In genomic region chr9:116355153-116355827, GRCh38 we compare ENCODE assay signal across 12 cellular contexts.
A peak's percentile ranks its signal among the peaks of the same experiment; 100 is the strongest.
DNase-seq lines count a peak whose midpoint lies in the region; ATAC-seq, FAIRE-seq and TF ChIP-seq lines count a peak whose summit lies in the region.
"Had no signal": no experiment of that assay in that cellular context is flagged by ENCODE, and none has a peak within 500 bp of the region (broad histone marks: within the 10 kb centered on the region; RNA-seq: fewer than 3 reads in every experiment).

No MANE protein-coding gene starts in this region.

- ATAC-seq in lower lobe of right lung (peak; percentile 54 to 72), GM18502 (IDR thresholded peaks at IDR 0.05; ENCODE audit: poor library complexity, unreplicated experiment) (no peak)

- H3K23ac ChIP-seq in H1 (ENCODE audit: insufficient read length) = no peak overlapping the region

- no peak overlapping the region for H4K91ac ChIP-seq in H1 (replicated peaks; ENCODE audit: insufficient read length, low read length)

- H4K20me1 ChIP-seq in H1 (replicated peaks in 1 of 2; ENCODE audit: control insufficient read depth in 1 of 2, insufficient read depth in 2 of 2, low read length in 2 of 2) = no peaks in the 10 kb centered on the region

- H3K23me2 ChIP-seq in H1 (ENCODE audit: low read depth, low read length) = no peaks in the 10 kb centered on the region

- no peak overlapping the region for H3K56ac ChIP-seq in H1 (replicated peaks; ENCODE audit: insufficient read length, low read depth, low read length)

- H3K4me1 ChIP-seq in H1 (replicated peaks in 1 of 4; ENCODE audit: control insufficient read depth in 3 of 4, insufficient read depth in 4 of 4, low read length in 3 of 4) = peaks cover 0 to 2% (median under 1%) of the 10 kb centered on the region in 4 experiments; a peak in 1 of 7 replicates
- H3K4me1 ChIP-seq in lower lobe of right lung = no peaks in the 10 kb centered on the region

- H3K27me3 ChIP-seq in H1 (replicated peaks in 1 of 4; ENCODE audit: control insufficient read depth in 3 of 4, extremely low read depth in 1 of 4, insufficient read depth in 3 of 4, low read length in 3 of 4) (no peaks in the 10 kb centered on the region; a peak in 1 of 7 replicates), lower lobe of right lung (ENCODE audit: low read depth) (no peaks in the 10 kb centered on the region)

- H3K4ac ChIP-seq in H1 (replicated peaks; ENCODE audit: insufficient read length, low read depth, low read length) = no peak overlapping the region

- no peak overlapping the region for H4K8ac ChIP-seq in H1 (ENCODE audit: extremely low read depth, insufficient read depth, low read length)

- no peak overlapping the region for H2BK120ac ChIP-seq in H1 (replicated peaks; ENCODE audit: low read depth, low read length)

- intact Hi-C loops in lower lobe of right lung (cut with DNase I) = no loop called here

- no peak for TF ChIP-seq EP300 in H1 (IDR thresholded peaks at IDR 0.05; ENCODE audit: borderline replicate concordance in 1 of 2, low read depth in 2 of 2, low read length in 2 of 2)

- no peak overlapping the region for H3K14ac ChIP-seq in H1 (ENCODE audit: insufficient read length)

- no peak overlapping the region for H2AFZ ChIP-seq in H1 (ENCODE audit: low read length)

- H3K4me2 ChIP-seq in H1 (ENCODE audit: insufficient read depth in 1 of 2, low read depth in 2 of 2, low read length in 2 of 2) = no peak overlapping the region

- H4K5ac ChIP-seq in H1 (ENCODE audit: insufficient read length, low read depth, low read length) = no peak overlapping the region

- 85% methylated on average over 9 of the region's 9 CpGs; no CpG with 5 or more reads in 1 of the 2 experiments for WGBS in H1 (ENCODE audit: extremely low coverage in 1 of 2, insufficient coverage in 1 of 2, insufficient read length in 1 of 2, insufficient replicate concordance in 2 of 2, low coverage in 1 of 2, low lambda C conversion rate in 2 of 2, missing lambda C conversion rate in 1 of 2), 2 experiments

- H2BK20ac ChIP-seq in H1 (ENCODE audit: low read length) = no peak overlapping the region

- TF ChIP-seq CTCF in H1 (IDR thresholded peaks at IDR 0.05; ENCODE audit: control extremely low read depth in 1 of 3, insufficient read depth in 1 of 3, low read depth in 1 of 3, low read length in 3 of 3) (no peak), lower lobe of right lung (IDR thresholded peaks at IDR 0.05) (no peak), GM10248 (IDR thresholded peaks at IDR 0.05; ENCODE audit: control extremely low read depth, extremely low read depth, low read depth, missing control alignments) (no peak)

- H3K79me1 ChIP-seq in H1 (ENCODE audit: low read depth, low read length) = no peaks in the 10 kb centered on the region

- TF ChIP-seq POLR2A in H1 (IDR thresholded peaks at IDR 0.05; ENCODE audit: control extremely low read depth in 1 of 2, low read depth in 2 of 2, low read length in 2 of 2) = no peak

- no peak overlapping the region for H3K18ac ChIP-seq in H1 (ENCODE audit: extremely low read depth, low read length)

- DNase-seq in AG08396 (ENCODE audit: low spot score) = peak; percentile 17
- peak; percentile 83 for DNase-seq in NCI-H2196 treated with DMSO at 0.1 percent for 48 hours (lab: John Stamatoyannopoulos, UW; ENCODE audit: unreplicated experiment)
- no peak for DNase-seq in H1 (ENCODE audit: low read depth in 1 of 2, low spot score in 2 of 2)
- no peak for DNase-seq in lower lobe of right lung
- no peak for DNase-seq in GM10248 (ENCODE audit: extremely low spot score)
- no peak for DNase-seq in NCI-H446 treated with DMSO at 0.1 percent for 48 hours (lab: John Stamatoyannopoulos, UW)
- no peak for DNase-seq in A172 (ENCODE audit: low spot score)
- DNase-seq: AML-193, NCI-H2081 treated with DMSO at 0.1 percent for 48 hours, occipital lobe, T-helper 9 cell had no signal

- H2BK15ac ChIP-seq in H1 (ENCODE audit: low read length) = no peak overlapping the region

- CTCF ChIA-PET in H1 (lab: Charles Lee; ENCODE audit: partially characterized antibody) (interaction anchor here (0.6 to 5.8 kb wide), 14 partner anchors 12 to 205 kb away, joined by 3 to 22 read pairs (median 3); partner anchors contain the start of gene PAPPA), GM10248 (lab: Yijun Ruan, JAX) (interaction anchor here (2.2 kb wide), 1 partner anchor 9 kb away, joined by 6 read pairs; no protein-coding TSS in a partner anchor)

- TF ChIP-seq RAD21 in H1 (IDR thresholded peaks at IDR 0.05 in 1 of 2, conservative IDR thresholded peaks at IDR 0.05 in 1 of 2; ENCODE audit: low read depth in 2 of 2, low read length in 2 of 2) = no peak; a peak in 1 of 4 replicates

- POLR2A ChIA-PET in H1 (lab: Charles Lee; ENCODE audit: partially characterized antibody) (interaction anchor here (1.6 to 1.7 kb wide), 2 partner anchors 9 to 16 kb away, joined by 5 to 6 read pairs; no protein-coding TSS in a partner anchor), GM10248 (lab: Yijun Ruan, JAX) (no interaction called here)

- H2BK12ac ChIP-seq in H1 (ENCODE audit: low read depth, low read length) = no peak overlapping the region

- H3K36me3 ChIP-seq in H1 (ENCODE audit: control insufficient read depth in 2 of 4, insufficient read depth in 4 of 4, low read length in 3 of 4) (no peaks in the 10 kb centered on the region), lower lobe of right lung (no peaks in the 10 kb centered on the region)

- no peaks in the 10 kb centered on the region for H3K9me3 ChIP-seq in H1 (ENCODE audit: insufficient read depth in 2 of 2, low read depth in 1 of 2, low read length in 1 of 2)
- no peaks in the 10 kb centered on the region for H3K9me3 ChIP-seq in lower lobe of right lung

- H2BK5ac ChIP-seq in H1 (ENCODE audit: low read depth, low read length) = no peak overlapping the region

- H2AK5ac ChIP-seq in H1 (ENCODE audit: low read depth, low read length) = no peak overlapping the region

- H3K4me3 ChIP-seq in H1 (ENCODE audit: extremely low read depth in 1 of 4, insufficient read depth in 2 of 4, low read depth in 3 of 4, low read length in 4 of 4) (no peak overlapping the region), lower lobe of right lung (no peak overlapping the region)

- peak; percentile 19 for FAIRE-seq in H1 (lab: Jason Lieb, UNC)

- H3K79me2 ChIP-seq in H1 (ENCODE audit: control insufficient read depth in 1 of 2, insufficient read depth in 2 of 2, low read length in 2 of 2) = no peaks in the 10 kb centered on the region

- H3K9ac ChIP-seq in H1 (replicated peaks in 1 of 4; ENCODE audit: extremely low read depth in 1 of 4, low read depth in 3 of 4, low read length in 3 of 4) = no peak overlapping the region; a peak in 1 of 7 replicates

- no peak overlapping the region for H3K27ac ChIP-seq in H1 (ENCODE audit: low read depth, low read length)
- peak overlapping the region; percentile 46 for H3K27ac ChIP-seq in lower lobe of right lung

TF ChIP-seq in H1, 55 proteins besides CTCF, POLR2A, EP300 and RAD21:
- TF ChIP-seq SRF (IDR thresholded peaks at IDR 0.05; ENCODE audit: low read depth, low read length) = no peak
- TF ChIP-seq JUN (IDR thresholded peaks at IDR 0.05; ENCODE audit: low read depth, low read length) = no peak
- no peak for TF ChIP-seq FOSL1 (IDR thresholded peaks at IDR 0.05; ENCODE audit: insufficient read depth, low read depth, low read length)
- TF ChIP-seq CREB1 (IDR thresholded peaks at IDR 0.05) = no peak
- no peak for TF ChIP-seq HDAC6 (IDR thresholded peaks at IDR 0.05; ENCODE audit: low read depth, low read length)

Comparison
In these comparisons a context has a peak if more than half of its experiments do, and no peak if none do; other contexts are left out.
1. DNase-seq: peak in AG08396 (single experiment) and NCI-H2196 treated with DMSO at 0.1 percent for 48 hours (single experiment); none in H1 (0 of 2), lower lobe of right lung (single experiment), GM10248 (single experiment), NCI-H446 treated with DMSO at 0.1 percent for 48 hours (single experiment) and A172 (single experiment).